In the genomic region with DNA sequence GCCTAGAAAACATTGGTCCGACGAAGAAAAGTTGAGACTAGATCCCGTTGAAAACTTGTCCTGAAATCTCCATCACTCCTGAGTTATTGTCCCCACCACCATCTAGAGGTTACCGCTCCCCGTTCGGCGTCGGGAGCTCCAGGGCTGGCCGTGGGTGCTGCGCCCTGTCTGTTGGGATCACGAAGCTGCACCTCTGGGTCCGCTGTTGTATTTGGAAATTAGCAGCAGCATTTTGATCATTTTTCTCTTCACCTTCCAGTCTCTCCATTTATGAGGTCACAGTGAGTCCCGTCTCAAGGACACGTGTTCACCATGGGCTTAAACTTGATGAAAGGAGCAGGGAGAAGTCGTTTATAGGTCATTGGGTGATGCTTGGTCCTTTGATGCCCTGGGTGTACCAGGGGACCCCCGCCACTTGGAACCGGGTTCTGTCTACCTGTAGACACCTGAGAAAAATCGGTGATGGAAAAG, we compare ENCODE assay signal across 8 cellular contexts. TPM values are rescaled to one million over a fixed set of nuclear protein-coding genes. Genes with fewer than 3 reads are reported as not detected.
DNase-seq lines count a peak whose midpoint lies in the region; ATAC-seq and TF ChIP-seq lines count a peak whose summit lies in the region.

No MANE protein-coding gene starts in this region.

- no peaks in the 10 kb centered on the region for H3K9me3 ChIP-seq in adrenal gland (replicated peaks in 1 of 3)
- no peaks in the 10 kb centered on the region for H3K9me3 ChIP-seq in left lung
- no peaks in the 10 kb centered on the region for H3K9me3 ChIP-seq in thymus (ENCODE audit: control insufficient read depth)

- H3K27ac ChIP-seq in adrenal gland (peak overlapping the region in 4 of 5 donors; percentile 72 to 95 (median 90)), left lung (peak overlapping the region; percentile 72 to 95), thymus (ENCODE audit: low read depth) (peak overlapping the region; percentile 92)

- WGBS in adrenal gland, 4 donors, result 1 to 4% (median 3%) methylated on average over 16 to 18 of the region's 18 CpGs
- WGBS in thymus, result 7% methylated on average over 18 of the region's 18 CpGs

- no peak for TF ChIP-seq POLR2A in adrenal gland (IDR thresholded peaks at IDR 0.05)

- peaks cover 0 to 17% of the 10 kb centered on the region in 2 donors for H3K36me3 ChIP-seq in adrenal gland (replicated peaks in 1 of 2)
- peaks cover 0 to 39% of the 10 kb centered on the region in 2 donors for H3K36me3 ChIP-seq in left lung
- peaks cover 19% of the 10 kb centered on the region for H3K36me3 ChIP-seq in thymus (ENCODE audit: control insufficient read depth, insufficient read depth)

- peak overlapping the region in 2 of 4 donors; percentile 87 to 98 for H3K4me3 ChIP-seq in adrenal gland
- H3K4me3 ChIP-seq in left lung, result peak overlapping the region; percentile 64 to 89
- peak overlapping the region; percentile 93 for H3K4me3 ChIP-seq in thymus (ENCODE audit: low read length)

- H3K27me3 ChIP-seq in adrenal gland (no peaks in the 10 kb centered on the region), left lung (no peaks in the 10 kb centered on the region), thymus (ENCODE audit: control insufficient read depth, insufficient read depth) (no peaks in the 10 kb centered on the region)

- H3K4me1 ChIP-seq in adrenal gland (replicated peaks in 1 of 2) (peaks cover 12 to 45% of the 10 kb centered on the region in 2 donors), left lung (peaks cover 33 to 57% of the 10 kb centered on the region in 2 donors), thymus (ENCODE audit: control insufficient read depth, insufficient read depth, low read length) (peaks cover 28% of the 10 kb centered on the region)

- TF ChIP-seq CTCF in adrenal gland (IDR thresholded peaks at IDR 0.05) (no peak), left lung (IDR thresholded peaks at IDR 0.05) (no peak)

- intact Hi-C loops in adrenal gland (cut with DNase I), result loop anchor here in 1 of 2 donors (5.0 to 10.0 kb wide), 2 partner anchors 47 to 299 kb away; no protein-coding TSS in a partner anchor
- intact Hi-C loops in left lung (cut with DNase I), result no loop called here

- peak; percentile 66 for DNase-seq in activated effector memory CD4-positive, alpha-beta T cell treated with anti-CD3 and anti-CD28 coated beads, Interleukin-2, amount 50 U/mL, for 16 hours
- no peak for DNase-seq in activated effector memory CD4-positive, alpha-beta T cell treated with Interleukin-2 at 50 U/mL for 16 hours
- DNase-seq in adrenal gland, result peak in 2 of 7 donors; percentile 19 to 56
- no peak for DNase-seq in left lung
- no peak for DNase-seq in HuH-7.5 (ENCODE audit: low spot score)

- ATAC-seq in left lung (no peak), HG03159 (IDR thresholded peaks at IDR 0.05; ENCODE audit: unreplicated experiment) (no peak), GM21360 (IDR thresholded peaks at IDR 0.05; ENCODE audit: unreplicated experiment) (no peak)

RNA-seq across cellular contexts. Expression of a gene that starts 0.6 kb away (rescaled TPM):
- total RNA-seq in adrenal gland, result 100 to 1,000 TPM in 1 of 8 donors, 10 to 100 TPM in 7; 16.1 to 281 (median 43.1) TPM
- polyA plus RNA-seq in adrenal gland, result 100 to 1,000 TPM in 1 of 3 donors, 10 to 100 TPM in 2; 18.9 to 306 (median 25.9) TPM
- total RNA-seq in left lung, result 100 to 1,000 TPM; 109 to 187 TPM
- polyA plus RNA-seq in thymus, result 60.7 TPM

RNA-seq across cellular contexts. Expression of a gene that starts 5.4 kb away (rescaled TPM):
- total RNA-seq in adrenal gland, result 10 to 100 TPM; 23.6 to 36.6 (median 28.0) TPM
- 10 to 100 TPM in 1 of 3 donors, 1 to 10 TPM in 2; 8.0 to 13.5 (median 8.3) TPM for polyA plus RNA-seq in adrenal gland
- total RNA-seq in left lung, result 10 to 100 TPM; 25.2 to 26.9 TPM
- 13.0 TPM for polyA plus RNA-seq in thymus
